In genomic region chr2:212858496-212858895, GRCh38 we compare ENCODE assay signal across 19 cellular contexts.
DNase-seq lines count a peak whose midpoint lies in the region; ATAC-seq and TF ChIP-seq lines count a peak whose summit lies in the region.
"Had no signal": no experiment of that assay in that cellular context is flagged by ENCODE, and none has a peak within 500 bp of the region (broad histone marks: within the 10 kb centered on the region; RNA-seq: fewer than 3 reads in every experiment).

No MANE protein-coding gene starts in this region.

- H3K9ac ChIP-seq in H9 (ENCODE audit: extremely low read depth, insufficient read length, low read length) = no peak overlapping the region
- H3K9ac ChIP-seq: SK-N-SH had no signal

- DNase-seq in AG20443 (ENCODE audit: low spot score) (peak; percentile 12), EH (ENCODE audit: low read depth) (peak; percentile 32), M059J (ENCODE audit: low read depth) (peak; percentile 40), foreskin keratinocyte (peak in 1 of 2 donors; percentile 70), vagina (ENCODE audit: extremely low spot score in 2 of 2) (no peak), H9 (no peak), stomach (no peak)
- DNase-seq: BE2C, HCEC 1CT, Karpas-422, NCI-H1694 treated with DMSO at 0.1 percent for 48 hours, NCI-H2081 treated with DMSO at 0.1 percent for 48 hours, NCI-H69, SIG-M5, SK-N-SH had no signal

- no peaks in the 10 kb centered on the region for H3K23me2 ChIP-seq in H9 (ENCODE audit: insufficient read length, low read depth, low read length, poor library complexity, severe bottlenecking)

- no peak overlapping the region for H2BK20ac ChIP-seq in H9 (ENCODE audit: low read depth, low read length, poor library complexity, severe bottlenecking)

- no peak overlapping the region for H3K56ac ChIP-seq in H9 (ENCODE audit: insufficient read length, low read depth, low read length)

- TF ChIP-seq POLR2A in vagina (IDR thresholded peaks at IDR 0.05) = no peak
- TF ChIP-seq POLR2A in stomach (IDR thresholded peaks at IDR 0.05) = no peak

- no peak overlapping the region for H3K4me3 ChIP-seq in vagina
- no peak overlapping the region for H3K4me3 ChIP-seq in stomach
- H3K4me3 ChIP-seq: A549, GM23338 had no signal

- WGBS in H9 (ENCODE audit: extremely low coverage, insufficient read length, low lambda C conversion rate) = no CpG with 5 or more reads among the region's 1 CpG
- 30 to 60% (median 58%) methylated on average over 1 of the region's 1 CpG for WGBS in stomach, 5 donors

- no peak overlapping the region for H4K91ac ChIP-seq in H9 (ENCODE audit: insufficient read length, low read depth, low read length)

- H3K27me3 ChIP-seq in foreskin keratinocyte (no peaks in the 10 kb centered on the region), vagina (no peaks in the 10 kb centered on the region), H9 (ENCODE audit: insufficient read depth, low read length) (no peaks in the 10 kb centered on the region; the same call in 1 of the 2 replicates), stomach (no peaks in the 10 kb centered on the region)
- H3K27me3 ChIP-seq: BE2C had no signal

- no peak overlapping the region for H3K14ac ChIP-seq in H9 (ENCODE audit: insufficient read depth, low read length)

- no peak overlapping the region for H3K23ac ChIP-seq in H9 (ENCODE audit: insufficient read length, low read depth, low read length)

- no peak overlapping the region for H3K4me3 Mint-ChIP-seq in H9
- H3K4me3 Mint-ChIP-seq: GM23338 had no signal

- intact Hi-C loops in vagina (cut with DNase I) = no loop called here
- intact Hi-C loops in stomach (cut with DNase I; ENCODE audit: low total_unique reads) = no loop called here

- H3K4me1 Mint-ChIP-seq in H9 = no peaks in the 10 kb centered on the region
- H3K4me1 Mint-ChIP-seq: GM23338 had no signal

- H3K27me3 Mint-ChIP-seq in H9 (ENCODE audit: low read depth) = no peaks in the 10 kb centered on the region; the same call in 1 of the 2 replicates

- ATAC-seq in foreskin keratinocyte (no peak), GM21717 (IDR thresholded peaks at IDR 0.05; ENCODE audit: unreplicated experiment) (no peak)
- ATAC-seq: A549, GM23338 had no signal

- peaks cover 6 to 31% (median 14%) of the 10 kb centered on the region in 3 experiments for H3K36me3 Mint-ChIP-seq in H9 (ENCODE audit: insufficient read depth in 1 of 3, low read depth in 3 of 3)

- H3K4ac ChIP-seq in H9 (ENCODE audit: low read depth, low read length) = no peak overlapping the region

- no peak overlapping the region for H2AK5ac ChIP-seq in H9 (ENCODE audit: insufficient read length, low read length)

- H2BK120ac ChIP-seq in H9 (ENCODE audit: low read depth, low read length, poor library complexity, severe bottlenecking) = no peak overlapping the region

- H3K9me3 ChIP-seq in vagina (peaks cover 12% of the 10 kb centered on the region), H9 (ENCODE audit: control insufficient read depth, low read depth, low read length) (no peaks in the 10 kb centered on the region), stomach (peaks cover 0 to 30% (median 16%) of the 10 kb centered on the region in 4 donors)
- H3K9me3 ChIP-seq: BE2C had no signal

- no peaks in the 10 kb centered on the region for H4K20me1 ChIP-seq in H9 (ENCODE audit: control insufficient read depth, insufficient read depth, insufficient read length)

- H3K4me2 ChIP-seq in H9 (ENCODE audit: insufficient read depth, insufficient read length, low read length) = no peak overlapping the region
- H3K4me2 ChIP-seq: A549, GM23338, SK-N-SH had no signal

- H2BK12ac ChIP-seq in H9 (ENCODE audit: insufficient read length, low read depth, low read length) = no peak overlapping the region

- no peak overlapping the region for H2AFZ ChIP-seq in H9 (ENCODE audit: low read length)
- H2AFZ ChIP-seq: GM23338 had no signal

- no peak overlapping the region for H3T11ph ChIP-seq in H9 (ENCODE audit: low read length)

- H2BK5ac ChIP-seq in H9 (ENCODE audit: insufficient read length, low read length) = no peak overlapping the region

- no peak overlapping the region for H2BK15ac ChIP-seq in H9 (ENCODE audit: low read depth, low read length)

- H3K79me2 ChIP-seq in H9 (ENCODE audit: insufficient read depth, low read length) = no peaks in the 10 kb centered on the region

- no peaks in the 10 kb centered on the region for H3K79me1 ChIP-seq in H9 (ENCODE audit: insufficient read depth, low read depth, low read length, poor library complexity, severe bottlenecking)

- TF ChIP-seq CTCF in foreskin keratinocyte (conservative IDR thresholded peaks at IDR 0.05) (no peak), vagina (IDR thresholded peaks at IDR 0.05) (no peak), H9 (conservative IDR thresholded peaks at IDR 0.05) (no peak), stomach (IDR thresholded peaks at IDR 0.05) (no peak)

- TF ChIP-seq EP300 in stomach (IDR thresholded peaks at IDR 0.05) = no peak

- no peak overlapping the region; a peak in 1 of 7 replicates for H3K27ac Mint-ChIP-seq in H9
- H3K27ac Mint-ChIP-seq: GM23338 had no signal

- H3K4me1 ChIP-seq in foreskin keratinocyte = peaks cover 28% of the 10 kb centered on the region
- H3K4me1 ChIP-seq in vagina = no peaks in the 10 kb centered on the region
- no peaks in the 10 kb centered on the region for H3K4me1 ChIP-seq in H9 (ENCODE audit: insufficient read depth, low read length)
- no peaks in the 10 kb centered on the region for H3K4me1 ChIP-seq in stomach
- H3K4me1 ChIP-seq: A549, BE2C had no signal

- no peak overlapping the region for H4K8ac ChIP-seq in H9 (replicated peaks; ENCODE audit: insufficient read length, low read depth, low read length)

- H4K5ac ChIP-seq in H9 (ENCODE audit: insufficient read length, low read depth, low read length) = no peak overlapping the region

- H3K36me3 ChIP-seq in vagina (no peaks in the 10 kb centered on the region), stomach (no peaks in the 10 kb centered on the region)
- H3K36me3 ChIP-seq: BE2C had no signal

- H3K27ac ChIP-seq in foreskin keratinocyte (peak overlapping the region; percentile 36), vagina (no peak overlapping the region), H9 (ENCODE audit: insufficient read length, low read depth, low read length) (no peak overlapping the region), stomach (no peak overlapping the region)
- H3K27ac ChIP-seq: A549, RWPE1 had no signal

- H3K18ac ChIP-seq in H9 (ENCODE audit: insufficient read length, low read depth, low read length) = no peak overlapping the region

- peaks cover 41 to 43% of the 10 kb centered on the region in 2 experiments for H3K9me3 Mint-ChIP-seq in H9

Comparison
In these comparisons a context has a peak if more than half of its experiments do, and no peak if none do; other contexts are left out.
1. DNase-seq: peak in AG20443 (single experiment), EH (single experiment) and M059J (single experiment); none in vagina (0 of 2), H9 (single experiment) and stomach (single experiment).